28 cellular contexts compared by ENCODE assay signal in genomic region chr2:30684546-30684945, GRCh38.
"Had no signal": no experiment of that assay in that cellular context is flagged by ENCODE, and none has a peak within 500 bp of the region (broad histone marks: within the 10 kb centered on the region; RNA-seq: fewer than 3 reads in every experiment).

No MANE protein-coding gene starts in this region.

- ATAC-seq: activated CD4-positive, CD25-positive, alpha-beta regulatory T cell treated with anti-CD3 and anti-CD28 coated beads, Interleukin-2, amount 50 U/mL, for 24 hours; activated naive CD8-positive, alpha-beta T cell treated with anti-CD3 and anti-CD28 coated beads, Interleukin-2, amount 50 U/mL, for 24 hours; heart left ventricle; natural killer cell; pancreas; sciatic nerve; stimulated activated memory B cell treated with anti-CD40 and anti-IgM and Interleukin-4, amounts not matched to agents 10 μg/mL and 1 μg/mL and 100 μg/mL, for 72 hours; stimulated activated naive CD8-positive, alpha-beta T cell treated with anti-CD3 and anti-CD28 coated beads, Interleukin-15, amount 100 ng/mL, for 72 hours; T-helper 17 cell; upper lobe of right lung had no signal

- H3K36me3 Mint-ChIP-seq: activated naive CD4-positive, alpha-beta T cell treated with anti-CD3 and anti-CD28 coated beads, Interleukin-2, amount 50 U/mL, for 24 hours; memory B cell; natural killer cell; stimulated activated memory B cell treated with anti-CD40 and anti-IgM and Interleukin-4, amounts not matched to agents 10 μg/mL and 1 μg/mL and 100 μg/mL, for 72 hours had no signal

- H3K27ac Mint-ChIP-seq: activated naive CD4-positive, alpha-beta T cell treated with anti-CD3 and anti-CD28 coated beads, Interleukin-2, amount 50 U/mL, for 24 hours; activated naive CD8-positive, alpha-beta T cell treated with anti-CD3 and anti-CD28 coated beads, Interleukin-2, amount 50 U/mL, for 24 hours; activated T-cell treated with anti-CD3 and anti-CD28 coated beads, Interleukin-2, amount 50 U/mL, for 24 hours; memory B cell; natural killer cell; stimulated activated memory B cell treated with anti-CD40 and anti-IgM and Interleukin-4, amounts not matched to agents 10 μg/mL and 1 μg/mL and 100 μg/mL, for 72 hours; stimulated activated naive CD8-positive, alpha-beta T cell treated with anti-CD3 and anti-CD28 coated beads, Interleukin-15, amount 100 ng/mL, for 72 hours; T-helper 17 cell had no signal

- H3K9me3 Mint-ChIP-seq: activated naive CD4-positive, alpha-beta T cell treated with anti-CD3 and anti-CD28 coated beads, Interleukin-2, amount 50 U/mL, for 24 hours; activated naive CD8-positive, alpha-beta T cell treated with anti-CD3 and anti-CD28 coated beads, Interleukin-2, amount 50 U/mL, for 24 hours; activated T-cell treated with anti-CD3 and anti-CD28 coated beads, Interleukin-2, amount 50 U/mL, for 24 hours; memory B cell; natural killer cell; stimulated activated memory B cell treated with anti-CD40 and anti-IgM and Interleukin-4, amounts not matched to agents 10 μg/mL and 1 μg/mL and 100 μg/mL, for 72 hours; stimulated activated naive CD8-positive, alpha-beta T cell treated with anti-CD3 and anti-CD28 coated beads, Interleukin-15, amount 100 ng/mL, for 72 hours had no signal

- H3K4me1 Mint-ChIP-seq: activated naive CD4-positive, alpha-beta T cell treated with anti-CD3 and anti-CD28 coated beads, Interleukin-2, amount 50 U/mL, for 24 hours; activated naive CD8-positive, alpha-beta T cell treated with anti-CD3 and anti-CD28 coated beads, Interleukin-2, amount 50 U/mL, for 24 hours; natural killer cell; stimulated activated naive CD8-positive, alpha-beta T cell treated with anti-CD3 and anti-CD28 coated beads, Interleukin-15, amount 100 ng/mL, for 72 hours; T-helper 17 cell had no signal

- DNase-seq: activated CD4-positive, alpha-beta T cell treated with anti-CD3 and anti-CD28 coated beads for 48 hours; activated CD4-positive, alpha-beta T cell treated with anti-CD3 and anti-CD28 coated beads, Interleukin-2, amount 50 U/mL, for 48 hours; activated gamma-delta T cell; activated naive CD8-positive, alpha-beta T cell treated with anti-CD3 and anti-CD28 coated beads, Interleukin-2, amount 50 U/mL, for 24 hours; activated T-cell treated with anti-CD3 and anti-CD28 coated beads, Interleukin-2, amount 50 U/mL, for 24 hours; amygdala; dorsolateral prefrontal cortex; effector memory CD4-positive, alpha-beta T cell; heart left ventricle; hypothalamus; midbrain; natural killer cell; pancreas; retina; small intestine; stimulated activated CD4-positive, alpha-beta T cell treated with anti-CD3 and anti-CD28 coated beads, Interleukin-4, amount 100 ng/mL, for 24 hours; stimulated activated naive CD8-positive, alpha-beta T cell treated with anti-CD3 and anti-CD28 coated beads, Interleukin-15, amount 100 ng/mL, for 72 hours; substantia nigra; T-helper 17 cell; T1000; tibial artery; upper lobe of right lung; WERI-Rb-1 had no signal

- H3K4me3 Mint-ChIP-seq: activated naive CD4-positive, alpha-beta T cell treated with anti-CD3 and anti-CD28 coated beads, Interleukin-2, amount 50 U/mL, for 24 hours; activated naive CD8-positive, alpha-beta T cell treated with anti-CD3 and anti-CD28 coated beads, Interleukin-2, amount 50 U/mL, for 24 hours; activated T-cell treated with anti-CD3 and anti-CD28 coated beads, Interleukin-2, amount 50 U/mL, for 24 hours; memory B cell; natural killer cell; stimulated activated memory B cell treated with anti-CD40 and anti-IgM and Interleukin-4, amounts not matched to agents 10 μg/mL and 1 μg/mL and 100 μg/mL, for 72 hours; stimulated activated naive CD8-positive, alpha-beta T cell treated with anti-CD3 and anti-CD28 coated beads, Interleukin-15, amount 100 ng/mL, for 72 hours; T-helper 17 cell had no signal

- H3K27me3 Mint-ChIP-seq: activated naive CD4-positive, alpha-beta T cell treated with anti-CD3 and anti-CD28 coated beads, Interleukin-2, amount 50 U/mL, for 24 hours; activated naive CD8-positive, alpha-beta T cell treated with anti-CD3 and anti-CD28 coated beads, Interleukin-2, amount 50 U/mL, for 24 hours; activated T-cell treated with anti-CD3 and anti-CD28 coated beads, Interleukin-2, amount 50 U/mL, for 24 hours; memory B cell; stimulated activated memory B cell treated with anti-CD40 and anti-IgM and Interleukin-4, amounts not matched to agents 10 μg/mL and 1 μg/mL and 100 μg/mL, for 72 hours; stimulated activated naive CD8-positive, alpha-beta T cell treated with anti-CD3 and anti-CD28 coated beads, Interleukin-15, amount 100 ng/mL, for 72 hours had no signal
